ENCODE assay signal across 2 cellular contexts in the genomic region with DNA sequence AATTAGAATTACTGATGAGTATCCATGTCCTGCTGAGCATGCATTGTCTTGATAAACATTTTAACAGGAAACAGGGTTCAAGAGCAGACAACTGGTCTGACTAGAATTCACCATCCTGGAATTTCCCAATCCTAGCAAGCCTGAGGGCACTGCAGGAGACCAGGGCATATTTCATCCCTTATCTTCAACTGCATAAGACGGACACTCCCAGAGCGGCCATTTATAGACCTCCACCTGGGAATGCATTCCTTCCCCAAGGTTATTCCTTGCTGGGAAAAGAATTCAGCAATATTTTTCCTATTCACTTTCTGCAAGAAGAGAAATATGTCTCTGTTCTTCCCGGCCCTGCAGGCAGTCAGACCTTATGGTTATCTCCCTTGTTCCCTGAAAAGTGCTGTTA.
TF ChIP-seq lines count a peak whose summit lies in the region.

No MANE protein-coding gene starts in this region.

TF ChIP-seq in HCT116, 20 proteins besides CTCF, POLR2A, EP300 and RAD21:
- peak; percentile 44; the same call in 1 of the 2 replicates for TF ChIP-seq CBX3 (IDR thresholded peaks at IDR 0.05; ENCODE audit: low read depth)

TF ChIP-seq in K562, 482 proteins besides CTCF, POLR2A, EP300 and RAD21:
- TF ChIP-seq ZEB2 (IDR thresholded peaks at IDR 0.05) (0 out of 2 replicates have a peak, but pooled peaks have one; percentile 27), TRIM24 (IDR thresholded peaks at IDR 0.05) (peak in 1 of 2 experiments; percentile 48; a peak in 1 of 4 replicates), MTA3 (IDR thresholded peaks at IDR 0.05; ENCODE audit: borderline replicate concordance) (0 out of 2 replicates have a peak, but pooled peaks have one; percentile 22), CBX3 (IDR thresholded peaks at IDR 0.05; ENCODE audit: borderline replicate concordance in 1 of 2, low read length in 2 of 2) (peak in 1 of 2 experiments; percentile 80; a peak in 1 of 3 replicates), CBX1 (IDR thresholded peaks at IDR 0.05; ENCODE audit: low read depth) (peak; percentile 52; the same call in 1 of the 2 replicates), TRIM28 (IDR thresholded peaks at IDR 0.05) (peak; percentile 84), CBX5 (IDR thresholded peaks at IDR 0.05; ENCODE audit: borderline replicate concordance, low read depth) (peak; percentile 87; the same call in 1 of the 2 replicates)
- TF ChIP-seq, protein P1, sequence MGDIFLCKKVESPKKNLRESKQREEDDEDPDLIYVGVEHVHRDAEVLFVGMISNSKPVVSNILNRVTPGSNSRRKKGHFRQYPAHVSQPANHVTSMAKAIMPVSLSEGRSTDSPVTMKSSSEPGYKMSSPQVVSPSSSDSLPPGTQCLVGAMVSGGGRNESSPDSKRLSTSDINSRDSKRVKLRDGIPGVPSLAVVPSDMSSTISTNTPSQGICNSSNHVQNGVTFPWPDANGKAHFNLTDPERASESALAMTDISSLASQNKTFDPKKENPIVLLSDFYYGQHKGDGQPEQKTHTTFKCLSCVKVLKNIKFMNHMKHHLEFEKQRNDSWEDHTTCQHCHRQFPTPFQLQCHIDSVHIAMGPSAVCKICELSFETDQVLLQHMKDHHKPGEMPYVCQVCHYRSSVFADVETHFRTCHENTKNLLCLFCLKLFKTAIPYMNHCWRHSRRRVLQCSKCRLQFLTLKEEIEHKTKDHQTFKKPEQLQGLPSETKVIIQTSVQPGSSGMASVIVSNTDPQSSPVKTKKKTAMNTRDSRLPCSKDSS (IDR thresholded peaks at IDR 0.05; ENCODE audit: low read depth, partially characterized antibody) = peak; percentile 71
